ENCODE assay signal across 27 cellular contexts in genomic region chr2:69156624-69157023, GRCh38.
"Had no signal": no experiment of that assay in that cellular context is flagged by ENCODE, and none has a peak within 500 bp of the region (broad histone marks: within the 10 kb centered on the region; RNA-seq: fewer than 3 reads in every experiment).

No MANE protein-coding gene starts in this region.

- FAIRE-seq: pancreas had no signal

- H3K27me3 Mint-ChIP-seq: type B pancreatic cell had no signal

- H3K4me1 ChIP-seq: pancreas, prostate gland had no signal

- H3K27ac ChIP-seq: hepatocyte, left ventricle myocardium inferior, pancreas, prostate gland, skin epidermis, stomach, tibial nerve, uterus had no signal

- ATAC-seq: mucosa of descending colon; naive thymus-derived CD4-positive, alpha-beta T cell; natural killer cell treated with Interleukin-12 subunit alpha and Interleukin-12 subunit beta and Interleukin-15 and Interleukin-18, amount 100 ng/mL, for 72 hours; pancreas; right cardiac atrium; sciatic nerve; stimulated activated naive B cell treated with anti-CD40 and anti-IgM and Interleukin-4, amounts not matched to agents 10 μg/mL and 1 μg/mL and 100 μg/mL, for 72 hours; stimulated activated naive CD8-positive, alpha-beta T cell treated with anti-CD3 and anti-CD28 coated beads, Interleukin-15, Interleukin-2, amounts not matched to agents 100 U/mL and 50 U/mL, for 24 hours had no signal

- H2AFZ ChIP-seq: hepatocyte had no signal

- DNase-seq: islet precursor cell; left ventricle myocardium inferior; midbrain; mucosa of descending colon; naive thymus-derived CD4-positive, alpha-beta T cell; nucleus accumbens; pancreas; posterior cingulate gyrus; retina; right cardiac atrium; stimulated activated CD4-positive, alpha-beta T cell treated with anti-CD3 and anti-CD28 coated beads, Interleukin-12 subunit alpha, Interleukin-12 subunit beta, amount 100 ng/mL, for 4 hours; stimulated activated CD4-positive, alpha-beta T cell treated with anti-CD3 and anti-CD28 coated beads, Interleukin-15, amount 100 ng/mL, for 24 hours; stimulated activated CD4-positive, alpha-beta T cell treated with anti-CD3 and anti-CD28 coated beads, Interleukin-2, amount 100 ng/mL, for 24 hours; stimulated activated CD4-positive, alpha-beta T cell treated with anti-CD3 and anti-CD28 coated beads, Interleukin-4, amount 100 ng/mL, for 1 hour; stimulated activated naive B cell treated with anti-CD40 and anti-IgM and Interleukin-4, amounts not matched to agents 10 μg/mL and 1 μg/mL and 100 μg/mL, for 72 hours; stimulated activated naive CD8-positive, alpha-beta T cell treated with anti-CD3 and anti-CD28 coated beads, Interleukin-15, Interleukin-2, amounts not matched to agents 100 U/mL and 50 U/mL, for 24 hours; stomach; uterus had no signal

- H3K4me3 Mint-ChIP-seq: naive thymus-derived CD4-positive, alpha-beta T cell; natural killer cell treated with Interleukin-12 subunit alpha and Interleukin-12 subunit beta and Interleukin-15 and Interleukin-18, amount 100 ng/mL, for 72 hours; stimulated activated naive B cell treated with anti-CD40 and anti-IgM and Interleukin-4, amounts not matched to agents 10 μg/mL and 1 μg/mL and 100 μg/mL, for 72 hours; type B pancreatic cell had no signal

- H3K79me2 ChIP-seq: hepatocyte had no signal

- H3K36me3 Mint-ChIP-seq: naive thymus-derived CD4-positive, alpha-beta T cell; natural killer cell treated with Interleukin-12 subunit alpha and Interleukin-12 subunit beta and Interleukin-15 and Interleukin-18, amount 100 ng/mL, for 72 hours; stimulated activated naive B cell treated with anti-CD40 and anti-IgM and Interleukin-4, amounts not matched to agents 10 μg/mL and 1 μg/mL and 100 μg/mL, for 72 hours had no signal

- H3K4me2 ChIP-seq: hepatocyte had no signal

- H3K9me3 ChIP-seq: left ventricle myocardium inferior, mucosa of descending colon, pancreas, prostate gland, stomach, thoracic aorta, tibial nerve, uterus had no signal

- H3K4me1 Mint-ChIP-seq: naive thymus-derived CD4-positive, alpha-beta T cell; stimulated activated naive B cell treated with anti-CD40 and anti-IgM and Interleukin-4, amounts not matched to agents 10 μg/mL and 1 μg/mL and 100 μg/mL, for 72 hours had no signal

- H3K27me3 ChIP-seq: hepatocyte, pancreas, stomach, tibial nerve, uterus had no signal

- H3K27ac Mint-ChIP-seq: naive thymus-derived CD4-positive, alpha-beta T cell; natural killer cell treated with Interleukin-12 subunit alpha and Interleukin-12 subunit beta and Interleukin-15 and Interleukin-18, amount 100 ng/mL, for 72 hours; stimulated activated naive B cell treated with anti-CD40 and anti-IgM and Interleukin-4, amounts not matched to agents 10 μg/mL and 1 μg/mL and 100 μg/mL, for 72 hours; type B pancreatic cell had no signal

- H3K9me3 Mint-ChIP-seq: naive thymus-derived CD4-positive, alpha-beta T cell; natural killer cell treated with Interleukin-12 subunit alpha and Interleukin-12 subunit beta and Interleukin-15 and Interleukin-18, amount 100 ng/mL, for 72 hours; type B pancreatic cell had no signal

- H3K36me3 ChIP-seq: left ventricle myocardium inferior, pancreas, prostate gland, thoracic aorta, uterus had no signal

- H3K4me3 ChIP-seq: hepatocyte, left ventricle myocardium inferior, lung, mucosa of descending colon, pancreas, prostate gland, skin epidermis, stomach, thoracic aorta, tibial nerve, uterus had no signal
